In the genomic region with DNA sequence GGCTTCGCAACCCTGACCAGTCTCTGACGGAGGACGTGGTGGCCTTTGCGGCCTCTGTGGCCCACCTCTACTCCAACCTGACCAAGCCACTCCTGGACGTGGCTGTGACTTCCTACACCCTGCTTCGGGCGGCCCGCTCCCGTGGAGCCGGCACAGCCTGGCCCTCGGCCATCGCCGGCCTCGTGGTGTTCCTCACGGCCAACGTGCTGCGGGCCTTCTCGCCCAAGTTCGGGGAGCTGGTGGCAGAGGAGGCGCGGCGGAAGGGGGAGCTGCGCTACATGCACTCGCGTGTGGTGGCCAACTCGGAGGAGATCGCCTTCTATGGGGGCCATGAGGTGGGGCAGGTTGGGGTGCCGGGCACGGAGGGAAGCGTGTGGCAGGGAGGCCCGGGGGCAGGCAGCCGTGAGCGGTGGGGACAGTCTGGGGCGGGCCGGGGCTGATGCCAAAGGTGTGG, we compare ENCODE assay signal across 8 cellular contexts. TPM values are rescaled to one million over a fixed set of nuclear protein-coding genes. Genes with fewer than 3 reads are reported as not detected.
A peak's percentile ranks its signal among the peaks of the same experiment; 100 is the strongest.
DNase-seq lines count a peak whose midpoint lies in the region; ATAC-seq and TF ChIP-seq lines count a peak whose summit lies in the region.

No MANE protein-coding gene starts in this region.

- 95% methylated on average over 20 of the region's 35 CpGs for WGBS in hepatocyte (ENCODE audit: low lambda C conversion rate, missing lambda C conversion rate)
- 59 to 81% (median 77%) methylated on average over 6 to 35 of the region's 35 CpGs for WGBS in spleen, 5 donors

- no peaks in the 10 kb centered on the region for H3K9me2 ChIP-seq in hepatocyte (replicated peaks; ENCODE audit: insufficient read depth)

- H3K9me3 ChIP-seq in hepatocyte (ENCODE audit: low read depth) = no peaks in the 10 kb centered on the region
- no peaks in the 10 kb centered on the region for H3K9me3 ChIP-seq in spleen

- peak overlapping the region; percentile 82 for H3K27ac ChIP-seq in hepatocyte
- peak overlapping the region; percentile 66 to 95 (median 93) for H3K27ac ChIP-seq in spleen

- DNase-seq in HFFc6 = no peak
- no peak for DNase-seq in activated B cell treated with CpG ODN at 0.5 μM for 24 hours
- DNase-seq in hepatocyte (ENCODE audit: low spot score) = no peak
- DNase-seq in spleen = no peak
- no peak for DNase-seq in NCI-H1436 (lab: John Stamatoyannopoulos, UW)
- DNase-seq in SKM-1 (lab: John Stamatoyannopoulos, UW; ENCODE audit: unreplicated experiment) = no peak
- no peak for DNase-seq in SHP77 treated with DMSO at 0.1 percent for 48 hours (lab: John Stamatoyannopoulos, UW)

- H3K36me3 Mint-ChIP-seq in HFFc6 (ENCODE audit: low read depth) = peaks cover 2% of the 10 kb centered on the region; the same call in 1 of the 2 replicates
- peaks cover 14% of the 10 kb centered on the region for H3K36me3 Mint-ChIP-seq in activated B cell treated with CpG ODN at 0.5 μM for 24 hours (ENCODE audit: low read depth)

- peak overlapping the region; percentile 84 for H3K4me2 ChIP-seq in hepatocyte

- H3K9me3 Mint-ChIP-seq in HFFc6 (no peaks in the 10 kb centered on the region), activated B cell treated with CpG ODN at 0.5 μM for 24 hours (no peaks in the 10 kb centered on the region)

- TF ChIP-seq POLR2A in spleen (IDR thresholded peaks at IDR 0.05) = no peak

- TF ChIP-seq CTCF in HFFc6 (IDR thresholded peaks at IDR 0.05) (no peak), activated B cell treated with CpG ODN at 0.5 μM for 24 hours (IDR thresholded peaks at IDR 0.05) (no peak), hepatocyte (IDR thresholded peaks at IDR 0.05; ENCODE audit: poor library complexity) (no peak), spleen (IDR thresholded peaks at IDR 0.05 in 8 of 11, conservative IDR thresholded peaks at IDR 0.05 in 3 of 11) (no peak)

- H3K27me3 ChIP-seq in hepatocyte (no peaks in the 10 kb centered on the region), spleen (replicated peaks in 1 of 7) (no peaks in the 10 kb centered on the region)

- H4K20me1 ChIP-seq in hepatocyte (ENCODE audit: insufficient read depth, poor library complexity, severe bottlenecking) = peaks cover 9% of the 10 kb centered on the region

- H3K4me3 ChIP-seq in hepatocyte (no peak overlapping the region), spleen (peak overlapping the region in 5 of 8 donors; percentile 28 to 88 (median 72))

- peak overlapping the region; percentile 86 for H3K27ac Mint-ChIP-seq in HFFc6
- H3K27ac Mint-ChIP-seq in activated B cell treated with CpG ODN at 0.5 μM for 24 hours = no peak overlapping the region

- H3K36me3 ChIP-seq in hepatocyte (replicated peaks; ENCODE audit: insufficient read depth, low read depth) = no peaks in the 10 kb centered on the region
- H3K36me3 ChIP-seq in spleen = peaks cover 0 to 32% (median 0%) of the 10 kb centered on the region in 6 donors

- H3K4me1 ChIP-seq in hepatocyte (ENCODE audit: insufficient read depth) (peaks cover 32% of the 10 kb centered on the region), spleen (peaks cover 23 to 71% (median 55%) of the 10 kb centered on the region in 6 donors)

- intact Hi-C loops in activated B cell treated with CpG ODN at 0.5 μM for 24 hours (cut with micrococcal nuclease) (loop anchor here (2.0 to 10.0 kb wide), 5 partner anchors 36 to 649 kb away; a partner anchor contains a TSS), spleen (cut with DNase I; ENCODE audit: low total_unique reads) (no loop called here)

- POLR2A ChIA-PET in activated B cell treated with CpG ODN at 0.5 μM for 24 hours (lab: Charles Lee) = interaction anchor here (0.6 to 1.9 kb wide), 4 partner anchors 10 to 201 kb away, joined by 3 to 6 read pairs (median 4); no protein-coding TSS in a partner anchor

- ATAC-seq in activated B cell treated with CpG ODN at 0.5 μM for 24 hours (ENCODE audit: low read depth) (no peak), HG02763 (IDR thresholded peaks at IDR 0.05; ENCODE audit: unreplicated experiment) (no peak)

- CTCF ChIA-PET in activated B cell treated with CpG ODN at 0.5 μM for 24 hours (lab: Charles Lee) = no interaction called here

- H3K79me2 ChIP-seq in hepatocyte = peaks cover 25% of the 10 kb centered on the region

- H2AFZ ChIP-seq in hepatocyte = no peak overlapping the region

- H3K4me1 Mint-ChIP-seq in HFFc6 (ENCODE audit: low read depth) (peaks cover 23% of the 10 kb centered on the region), activated B cell treated with CpG ODN at 0.5 μM for 24 hours (peaks cover 50% of the 10 kb centered on the region)

- H3K27me3 Mint-ChIP-seq in HFFc6 (ENCODE audit: insufficient read depth) (no peaks in the 10 kb centered on the region), activated B cell treated with CpG ODN at 0.5 μM for 24 hours (no peaks in the 10 kb centered on the region)

- H3K4me3 Mint-ChIP-seq in HFFc6 = peak overlapping the region; percentile 68; the same call in 1 of the 2 replicates
- peak overlapping the region; percentile 70 for H3K4me3 Mint-ChIP-seq in activated B cell treated with CpG ODN at 0.5 μM for 24 hours

RNA-seq across cellular contexts. Expression of a gene that starts 1.2 kb away (rescaled TPM):
- total RNA-seq in HFFc6 (2021; fragmentation: NEBNext Ultra II Directional; extraction: Animal tissue kit (Norgen Biotek cat#: 25700)) = 10 to 100 TPM; 12.9 to 18.9 (median 14.5) TPM
- total RNA-seq in activated B cell treated with CpG ODN at 0.5 μM for 24 hours = 2.6 and 2.8 TPM in 2 replicates
- total RNA-seq in hepatocyte = 8.3 and 10.5 TPM in 2 replicates
- polyA plus RNA-seq in hepatocyte = 14.2 and 14.8 TPM in 2 replicates
- total RNA-seq in spleen = 10 to 100 TPM; 14.9 to 28.1 (median 23.2) TPM
- polyA plus RNA-seq in spleen = 1 to 10 TPM; 5.1 to 9.7 (median 6.9) TPM

RNA-seq across cellular contexts. Expression of a gene that starts 1.7 kb away (rescaled TPM):
- 100 to 1,000 TPM; 203 to 295 (median 218) TPM for total RNA-seq in HFFc6 (2021; fragmentation: NEBNext Ultra II Directional; extraction: Animal tissue kit (Norgen Biotek cat#: 25700))
- 90.5 and 90.7 TPM in 2 replicates for total RNA-seq in activated B cell treated with CpG ODN at 0.5 μM for 24 hours
- total RNA-seq in hepatocyte = 146 and 227 TPM in 2 replicates
- polyA plus RNA-seq in hepatocyte = 343 and 351 TPM in 2 replicates
- 100 to 1,000 TPM; 132 to 173 (median 136) TPM for total RNA-seq in spleen
- 100 to 1,000 TPM in 2 of 3 donors, 10 to 100 TPM in 1; 77.3 to 135 (median 108) TPM for polyA plus RNA-seq in spleen

RNA-seq across cellular contexts. Expression of a gene that starts 38.1 kb away (rescaled TPM):
- 10 to 100 TPM; 14.0 to 33.8 (median 17.7) TPM for total RNA-seq in HFFc6 (2021; fragmentation: NEBNext Ultra II Directional; extraction: Animal tissue kit (Norgen Biotek cat#: 25700))
- total RNA-seq in activated B cell treated with CpG ODN at 0.5 μM for 24 hours (0.81 and 1.2 TPM in 2 replicates), hepatocyte (19.5 and 28.4 TPM in 2 replicates), spleen (10 to 100 TPM in 5 of 7 donors, 1 to 10 TPM in 2; 6.7 to 72.9 (median 14.7) TPM)
- polyA plus RNA-seq in hepatocyte (32.5 and 36.7 TPM in 2 replicates), spleen (1 to 10 TPM; 3.2 to 5.3 (median 3.2) TPM)

RNA-seq across cellular contexts. Expression of a gene that starts 38.2 kb away (rescaled TPM):
- total RNA-seq in HFFc6 (2021; fragmentation: NEBNext Ultra II Directional; extraction: Animal tissue kit (Norgen Biotek cat#: 25700)) = 10 to 100 TPM; 13.2 to 33.4 (median 15.8) TPM
- total RNA-seq in activated B cell treated with CpG ODN at 0.5 μM for 24 hours (not detected in 2 replicates), hepatocyte (0.27 and 1.4 TPM in 2 replicates), spleen (1 to 10 TPM in 6 of 7 donors, under 1 TPM in 1; 0.68 to 2.8 (median 1.7) TPM)
- polyA plus RNA-seq in hepatocyte (0.87 and 5.7 TPM in 2 replicates), spleen (1 to 10 TPM in 1 of 3 donors, under 1 TPM in 2; 0.48 to 1.5 (median 0.49) TPM)

RNA-seq across cellular contexts. Expression of a gene that starts 52.2 kb away (rescaled TPM):
- under 1 TPM in 2 of 6 experiments, not detected in 4; 0.26 to 0.43 TPM for total RNA-seq in HFFc6 (2021; fragmentation: NEBNext Ultra II Directional; extraction: Animal tissue kit (Norgen Biotek cat#: 25700))
- total RNA-seq in activated B cell treated with CpG ODN at 0.5 μM for 24 hours (not detected in 2 replicates), hepatocyte (2.2 and 2.8 TPM in 2 replicates), spleen (1 to 10 TPM in 2 of 7 donors, under 1 TPM in 1, not detected in 4; 0.73 to 1.2 (median 1.0) TPM)
- polyA plus RNA-seq in hepatocyte (0.28 and 1.9 TPM in 2 replicates), spleen (under 1 TPM; 0.18 to 0.35 (median 0.22) TPM)
